8 cellular contexts compared by ENCODE assay signal in genomic region chr11:45846974-45847907, GRCh38. TPM values are rescaled to one million over a fixed set of nuclear protein-coding genes. Genes with fewer than 3 reads are reported as not detected.
DNase-seq lines count a peak whose midpoint lies in the region; ATAC-seq and TF ChIP-seq lines count a peak whose summit lies in the region.

Gene CRY2, plus strand, starts transcription at chr11:45847475. Its CDS starts 16 bp downstream, at chr11:45847491.

- peaks cover 33% of the 10 kb centered on the region for H3K4me1 Mint-ChIP-seq in chondrocyte (ENCODE audit: low read depth)

- peak within 1 kb of the TSS; percentile 81 for H3K4me3 Mint-ChIP-seq in chondrocyte (ENCODE audit: unreplicated experiment)

- TF ChIP-seq POLR2A in GM19193 (IDR thresholded peaks at IDR 0.05; ENCODE audit: extremely low read depth, insufficient read depth, insufficient read length): peak; percentile 96

- H3K27ac Mint-ChIP-seq in chondrocyte (ENCODE audit: unreplicated experiment): peak within 1 kb of the TSS; percentile 91

- no peaks in the 10 kb centered on the region for H3K36me3 Mint-ChIP-seq in chondrocyte (ENCODE audit: low read depth)

- H3K36me3 ChIP-seq in kidney epithelial cell (ENCODE audit: control insufficient read depth, insufficient read depth, low read length): no peaks in the 10 kb centered on the region

- H3K4me3 ChIP-seq in kidney epithelial cell (ENCODE audit: low read depth, low read length): peak within 1 kb of the TSS; percentile 95

- no peaks in the 10 kb centered on the region for H3K9me3 Mint-ChIP-seq in chondrocyte (ENCODE audit: low read depth)

- H3K27me3 ChIP-seq in kidney epithelial cell (ENCODE audit: control insufficient read depth, insufficient read depth, low read length): peaks cover 3% of the 10 kb centered on the region

- H3K27me3 Mint-ChIP-seq in chondrocyte (ENCODE audit: low read depth): peaks cover 11% of the 10 kb centered on the region

- peak; percentile 89 for ATAC-seq in HG03439 (IDR thresholded peaks at IDR 0.05; ENCODE audit: unreplicated experiment)

- TF ChIP-seq CTCF in chondrocyte (IDR thresholded peaks at IDR 0.05) (no peak), kidney epithelial cell (IDR thresholded peaks at IDR 0.05; ENCODE audit: insufficient read depth, low read length, poor library complexity, severe bottlenecking) (no peak)

- DNase-seq in AML-193 (lab: John Stamatoyannopoulos, UW) (peak; percentile 91), NCI-H510A treated with DMSO at 0.1 percent for 48 hours (lab: John Stamatoyannopoulos, UW) (peak; percentile 66), chondrocyte (ENCODE audit: low spot score) (peak; percentile 100), kidney epithelial cell (ENCODE audit: low read depth) (peak; percentile 77)
- DNase-seq in activated CD4-positive, alpha-beta T cell treated with anti-CD3 and anti-CD28 coated beads for 24 hours (ENCODE audit: low read depth in 2 of 2): peak; percentile 98 to 99
- DNase-seq in stimulated activated CD4-positive, alpha-beta T cell treated with anti-CD3 and anti-CD28 coated beads, Interleukin-15, amount 100 ng/mL, for 48 hours (ENCODE audit: low read depth in 2 of 2): peak; percentile 98

RNA-seq across cellular contexts. Expression of gene CRY2, which starts in this region (rescaled TPM):
- 12.2 to 16.8 TPM (median 13.8 TPM) in 3 replicates for total RNA-seq in chondrocyte
- 8.5 and 9.1 TPM in 2 replicates for total RNA-seq in kidney epithelial cell

Comparison
In these comparisons a context has a peak if more than half of its experiments do, and no peak if none do; other contexts are left out.
1. Peak in every context shown above with its lines: DNase-seq, ATAC-seq and H3K4me3 ChIP-seq.